ENCODE assay signal across 9 cellular contexts in the genomic region with DNA sequence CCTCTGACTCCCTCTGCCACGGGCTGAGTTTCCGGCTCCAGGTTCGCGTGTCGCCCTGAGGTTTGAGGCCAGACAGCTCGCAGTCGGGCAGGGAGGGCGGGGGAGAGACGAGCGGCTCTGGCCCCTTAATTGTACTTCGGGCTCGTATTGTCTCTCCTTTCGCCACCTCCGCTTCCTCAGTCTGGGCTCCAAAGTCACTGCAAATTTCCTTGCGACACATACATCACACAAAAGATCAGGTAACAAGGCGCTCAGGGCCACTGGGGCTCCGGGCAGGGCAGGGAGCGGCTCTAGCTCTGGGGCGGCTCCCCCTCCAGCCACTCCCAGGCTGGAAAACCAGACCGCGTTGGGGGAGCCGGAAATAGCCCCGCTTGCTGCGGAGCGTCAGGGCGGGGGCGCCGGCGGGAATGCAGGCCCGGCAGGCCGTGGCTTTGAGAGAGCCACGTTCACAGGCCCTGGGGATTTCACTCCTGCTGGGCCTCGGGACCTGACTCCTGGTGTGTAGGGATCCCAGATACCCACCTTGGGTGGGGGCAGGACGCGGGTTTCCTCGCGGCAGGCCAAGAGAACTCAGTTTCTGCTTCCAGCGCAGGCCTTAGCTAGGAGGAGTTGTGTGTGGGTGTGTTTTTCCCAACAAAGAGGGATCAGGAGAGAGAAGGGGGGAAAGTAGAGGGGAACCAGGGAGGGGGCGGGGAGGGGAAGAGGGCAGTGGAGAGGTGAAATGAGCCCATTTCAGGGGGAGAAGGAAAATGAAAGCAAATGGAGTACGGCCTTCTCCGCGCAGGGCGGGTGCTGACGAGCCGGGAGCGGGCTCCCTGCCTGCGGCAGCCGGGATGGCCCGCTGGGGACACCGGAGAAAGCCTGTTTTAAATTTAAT. TPM values are rescaled to one million over a fixed set of nuclear protein-coding genes. Genes with fewer than 3 reads are reported as not detected.
A peak's percentile ranks its signal among the peaks of the same experiment; 100 is the strongest.
DNase-seq lines count a peak whose midpoint lies in the region; ATAC-seq, FAIRE-seq and TF ChIP-seq lines count a peak whose summit lies in the region.
"Had no signal": no experiment of that assay in that cellular context is flagged by ENCODE, and none has a peak within 500 bp of the region (broad histone marks: within the 10 kb centered on the region; RNA-seq: fewer than 3 reads in every experiment).

No MANE protein-coding gene starts in this region.

- H3K27me3 ChIP-seq in GM06990 (replicated peaks; ENCODE audit: control insufficient read depth, insufficient read depth, low read length) (peaks cover 9% of the 10 kb centered on the region), brain microvascular endothelial cell (replicated peaks) (peaks cover 94% of the 10 kb centered on the region), lung (ENCODE audit: control insufficient read depth, insufficient read depth) (no peaks in the 10 kb centered on the region), uterus (peaks cover 35 to 91% of the 10 kb centered on the region in 2 donors)

- intact Hi-C loops in uterus (cut with DNase I; ENCODE audit: low total_unique reads) = no loop called here

- H3K27ac ChIP-seq in brain microvascular endothelial cell (no peak overlapping the region), lung (ENCODE audit: low read depth in 1 of 2, low read length in 1 of 2) (no peak overlapping the region), uterus (peak overlapping the region in 1 of 2 donors; percentile 47)

- in situ Hi-C loops in brain microvascular endothelial cell (cut with HindIII; ENCODE audit: low pct_ligation_motif_present, low sequenced_read_pairs) = no loop called here

- H3K36me3 ChIP-seq in GM06990 (ENCODE audit: control insufficient read depth, insufficient read depth, low read length) (no peaks in the 10 kb centered on the region), brain microvascular endothelial cell (replicated peaks) (no peaks in the 10 kb centered on the region), lung (ENCODE audit: control insufficient read depth in 2 of 2, insufficient read depth in 2 of 2, low read length in 2 of 2) (no peaks in the 10 kb centered on the region), uterus (no peaks in the 10 kb centered on the region)

- H3K4me3 ChIP-seq in GM06990 (replicated peaks; ENCODE audit: low read depth, low read length) = peak overlapping the region; percentile 58
- H3K4me3 ChIP-seq in brain microvascular endothelial cell (ENCODE audit: low read depth, low read length) = peak overlapping the region; percentile 22
- peak overlapping the region; percentile 26 for H3K4me3 ChIP-seq in lung
- H3K4me3 ChIP-seq in uterus = peak overlapping the region; percentile 12 to 31

- H3K9me3 ChIP-seq in lung (ENCODE audit: control insufficient read depth in 2 of 2, insufficient read depth in 1 of 2, low read length in 1 of 2) = peaks cover 0 to 8% of the 10 kb centered on the region in 2 donors
- no peaks in the 10 kb centered on the region for H3K9me3 ChIP-seq in uterus

- H3K4me1 ChIP-seq in lung (ENCODE audit: control insufficient read depth in 2 of 2, insufficient read depth in 2 of 2, low read length in 2 of 2) = peaks cover 0 to 12% of the 10 kb centered on the region in 2 donors
- H3K4me1 ChIP-seq in uterus = peaks cover 0 to 26% of the 10 kb centered on the region in 2 donors

- WGBS in lung, 2 donors = 1 to 4% methylated on average over 49 to 50 of the region's 50 CpGs

- no peak for FAIRE-seq in GM19239 (lab: Jason Lieb, UNC)
- FAIRE-seq: TTC549 had no signal

- TF ChIP-seq POLR2A in uterus (IDR thresholded peaks at IDR 0.05) = peak in 1 of 2 donors; percentile 52

- DNase-seq in GM06990 (ENCODE audit: extremely low read depth, insufficient read length) (no peak), NCI-H1105 (lab: John Stamatoyannopoulos, UW) (peak; percentile 43), brain microvascular endothelial cell (no peak), lung (ENCODE audit: low spot score) (no peak), uterus (peak in 1 of 2 donors; percentile 75), GF-D8 (lab: John Stamatoyannopoulos, UW) (no peak), GM19239 (ENCODE audit: insufficient read length, low spot score) (no peak), NCI-H524 treated with DMSO at 0.1 percent for 48 hours (lab: John Stamatoyannopoulos, UW) (no peak)

- peak; percentile 43 for ATAC-seq in lung (ENCODE audit: insufficient read depth, low FRiP score)

- TF ChIP-seq CTCF in GM06990 (IDR thresholded peaks at IDR 0.05; ENCODE audit: insufficient read depth, low read length, poor library complexity, severe bottlenecking) (no peak), brain microvascular endothelial cell (IDR thresholded peaks at IDR 0.05; ENCODE audit: low read depth, low read length, missing control alignments) (no peak), lung (IDR thresholded peaks at IDR 0.05; ENCODE audit: control extremely low read depth, extremely low read depth) (no peak), uterus (IDR thresholded peaks at IDR 0.05) (no peak)

RNA-seq across cellular contexts. Expression of gene HOXC9, which starts 4.4 kb away (rescaled TPM):
- total RNA-seq in lung (not detected), uterus (1 to 10 TPM in 3 of 4 donors, not detected in 1; 1.5 to 7.8 (median 1.7) TPM)
- under 1 TPM; 0.08 to 0.18 TPM for polyA plus RNA-seq in lung

RNA-seq across cellular contexts. Expression of gene HOXC10, which starts 10.6 kb away (rescaled TPM):
- under 1 TPM in 1 of 2 donors, not detected in 1; 0.18 TPM for total RNA-seq in lung
- polyA plus RNA-seq in lung = not detected
- 10 to 100 TPM in 1 of 4 donors, 1 to 10 TPM in 2, not detected in 1; 1.3 to 12.4 (median 3.2) TPM for total RNA-seq in uterus

RNA-seq across cellular contexts. Expression of gene HOXC8, which starts 13.2 kb away (rescaled TPM):
- total RNA-seq in lung = not detected
- polyA plus RNA-seq in lung = under 1 TPM; 0.08 to 0.14 TPM
- total RNA-seq in uterus = 1 to 10 TPM in 1 of 4 donors, under 1 TPM in 2, not detected in 1; 0.29 to 7.2 (median 0.35) TPM

RNA-seq across cellular contexts. Expression of gene HOTAIR, which starts 20.8 kb away (rescaled TPM):
- total RNA-seq in lung (under 1 TPM in 1 of 2 donors, not detected in 1; 0.15 TPM), uterus (1 to 10 TPM in 3 of 4 donors, not detected in 1; 1.2 to 4.1 (median 2.1) TPM)
- polyA plus RNA-seq in lung = not detected

RNA-seq across cellular contexts. Expression of gene HOXC11, which starts 22.6 kb away (rescaled TPM):
- total RNA-seq in lung = not detected
- not detected for polyA plus RNA-seq in lung
- total RNA-seq in uterus = 1 to 10 TPM in 1 of 4 donors, under 1 TPM in 1, not detected in 2; 0.69 to 3.3 TPM
